ENCODE assay signal across 8 cellular contexts in the genomic region with DNA sequence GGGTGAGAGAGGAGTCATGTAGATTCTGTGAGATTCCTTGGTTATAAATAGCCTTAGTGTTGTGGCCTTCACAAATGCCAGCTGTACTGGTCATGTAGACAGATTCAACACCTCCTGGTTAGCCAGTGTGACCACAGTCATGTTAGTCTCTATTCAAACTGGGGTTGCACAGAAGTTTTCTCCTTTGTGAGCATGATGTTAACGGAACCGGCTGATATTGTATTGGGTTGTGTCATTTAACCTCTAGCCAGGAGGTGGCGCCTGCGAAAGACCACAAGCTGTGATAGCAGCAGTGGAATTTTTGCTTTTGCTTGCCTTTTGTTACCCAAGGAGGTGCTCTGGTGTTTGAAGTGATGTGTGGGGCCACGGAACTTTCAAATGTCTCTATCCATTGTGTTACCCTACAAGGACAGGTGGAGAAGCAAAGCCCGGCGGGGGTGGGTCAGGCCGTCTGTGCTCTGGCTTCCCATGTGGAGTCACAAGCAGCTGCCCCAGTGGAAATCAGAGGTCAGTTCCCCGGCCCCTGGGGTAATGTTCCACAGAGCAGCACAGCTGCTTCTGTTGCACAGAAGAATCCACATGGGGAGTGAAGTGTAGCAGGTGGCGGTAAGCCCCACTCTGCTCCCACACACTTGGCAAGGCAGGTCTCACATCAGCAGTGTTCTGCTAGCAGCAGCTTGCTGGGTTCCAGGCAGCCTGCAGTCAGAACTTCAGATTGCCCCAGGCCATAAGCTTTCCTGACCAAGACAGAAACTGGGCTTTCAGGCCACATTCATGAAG.
DNase-seq lines count a peak whose midpoint lies in the region; ATAC-seq and TF ChIP-seq lines count a peak whose summit lies in the region.

No MANE protein-coding gene starts in this region.

- H3K27ac ChIP-seq in left ventricle myocardium inferior (replicated peaks), result no peak overlapping the region
- no peak overlapping the region for H3K27ac ChIP-seq in CD4-positive, alpha-beta memory T cell (ENCODE audit: low read depth, low read length)

- peaks cover 8% of the 10 kb centered on the region for H3K4me1 ChIP-seq in left ventricle myocardium inferior
- H3K4me1 ChIP-seq in CD4-positive, alpha-beta memory T cell (ENCODE audit: insufficient read depth, low read length), result no peaks in the 10 kb centered on the region

- CTCF ChIA-PET in CD4-positive, alpha-beta memory T cell (lab: Charles Lee; ENCODE audit: partially characterized antibody), result interaction anchor here (1.0 kb wide), 1 partner anchor 15 kb away, joined by 3 read pairs; no protein-coding TSS in a partner anchor

- H3K4me3 Mint-ChIP-seq in CD4-positive, alpha-beta memory T cell, result no peak overlapping the region

- no peak overlapping the region for H3K27ac Mint-ChIP-seq in CD4-positive, alpha-beta memory T cell

- no peaks in the 10 kb centered on the region for H3K36me3 Mint-ChIP-seq in CD4-positive, alpha-beta memory T cell

- H3K4me3 ChIP-seq in left ventricle myocardium inferior, result no peak overlapping the region
- no peak overlapping the region for H3K4me3 ChIP-seq in CD4-positive, alpha-beta memory T cell (ENCODE audit: low read length in 2 of 2)

- H3K9me3 Mint-ChIP-seq in CD4-positive, alpha-beta memory T cell, result peaks cover 0 to 5% (median 0%) of the 10 kb centered on the region in 8 donors

- H3K4me1 Mint-ChIP-seq in CD4-positive, alpha-beta memory T cell, result no peaks in the 10 kb centered on the region

- POLR2A ChIA-PET in CD4-positive, alpha-beta memory T cell (lab: Charles Lee; ENCODE audit: partially characterized antibody), result no interaction called here

- no peaks in the 10 kb centered on the region for H3K27me3 ChIP-seq in left ventricle myocardium inferior (ENCODE audit: low read depth)
- H3K27me3 ChIP-seq in CD4-positive, alpha-beta memory T cell (ENCODE audit: insufficient read depth, low read length), result no peaks in the 10 kb centered on the region

- peak; percentile 42 for DNase-seq in D341Med (ENCODE audit: low spot score)
- DNase-seq in HK-2 (ENCODE audit: unreplicated experiment), result peak; percentile 18
- DNase-seq in activated T-cell treated with anti-CD3 and anti-CD28 coated beads, Interleukin-2, amount 50 U/mL, for 48 hours, result peak; percentile 38 to 42
- DNase-seq in left ventricle myocardium inferior, result no peak
- peak; percentile 53 for DNase-seq in retina
- DNase-seq in CD4-positive, alpha-beta memory T cell, result no peak

- peak; percentile 71 for TF ChIP-seq CTCF in left ventricle myocardium inferior (IDR thresholded peaks at IDR 0.05; ENCODE audit: borderline replicate concordance)

- ATAC-seq in HG03457 (IDR thresholded peaks at IDR 0.05; ENCODE audit: unreplicated experiment), result no peak
- ATAC-seq in HG03135 (IDR thresholded peaks at IDR 0.05; ENCODE audit: unreplicated experiment), result no peak

- peaks cover 8% of the 10 kb centered on the region for H3K9me3 ChIP-seq in left ventricle myocardium inferior (replicated peaks)
- H3K9me3 ChIP-seq in CD4-positive, alpha-beta memory T cell (ENCODE audit: control insufficient read depth in 1 of 2, low read length in 2 of 2), result no peaks in the 10 kb centered on the region

- peaks cover 2 to 4% of the 10 kb centered on the region in 2 donors for H3K27me3 Mint-ChIP-seq in CD4-positive, alpha-beta memory T cell

- H3K36me3 ChIP-seq in left ventricle myocardium inferior, result no peaks in the 10 kb centered on the region
- H3K36me3 ChIP-seq in CD4-positive, alpha-beta memory T cell (ENCODE audit: insufficient read depth, low read length), result no peaks in the 10 kb centered on the region

- intact Hi-C loops in left ventricle myocardium inferior (cut with micrococcal nuclease), result no loop called here
- intact Hi-C loops in CD4-positive, alpha-beta memory T cell (cut with micrococcal nuclease), result no loop called here

Comparison
In these comparisons a context has a peak if more than half of its experiments do, and no peak if none do; other contexts are left out.
1. DNase-seq: peak in D341Med (single experiment), HK-2 (single experiment), activated T-cell treated with anti-CD3 and anti-CD28 coated beads, Interleukin-2, amount 50 U/mL, for 48 hours (2 of 2) and retina (single experiment); none in left ventricle myocardium inferior (single experiment) and CD4-positive, alpha-beta memory T cell (0 of 5).